Comparison of ENCODE assay signal across 14 cellular contexts in genomic region chr9:35740243-35740642, GRCh38. TPM values are rescaled to one million over a fixed set of nuclear protein-coding genes. Genes with fewer than 3 reads are reported as not detected.
A peak's percentile ranks its signal among the peaks of the same experiment; 100 is the strongest.
DNase-seq lines count a peak whose midpoint lies in the region; ATAC-seq, FAIRE-seq and TF ChIP-seq lines count a peak whose summit lies in the region.
"Had no signal": no experiment of that assay in that cellular context is flagged by ENCODE, and none has a peak within 500 bp of the region (broad histone marks: within the 10 kb centered on the region; RNA-seq: fewer than 3 reads in every experiment).

No MANE protein-coding gene starts in this region.

- ATAC-seq in Right ventricle myocardium superior (ENCODE audit: poor library complexity): no peak
- ATAC-seq: A549, PC-3 had no signal

- no peak for TF ChIP-seq EP300 in H1 (IDR thresholded peaks at IDR 0.05; ENCODE audit: borderline replicate concordance in 1 of 2, low read depth in 2 of 2, low read length in 2 of 2)

- H3K23ac ChIP-seq in H1 (ENCODE audit: insufficient read length): no peak overlapping the region

- peaks cover 5% of the 10 kb centered on the region; the same call in 1 of the 2 replicates for H3K79me1 ChIP-seq in H1 (ENCODE audit: low read depth, low read length)

- no peaks in the 10 kb centered on the region for H3K9me2 ChIP-seq in Karpas-422 (replicated peaks; ENCODE audit: insufficient read depth, low read length)

- H4K20me1 ChIP-seq in H1 (replicated peaks in 1 of 2; ENCODE audit: control insufficient read depth in 1 of 2, insufficient read depth in 2 of 2, low read length in 2 of 2) (peaks cover 7 to 22% of the 10 kb centered on the region in 2 experiments), Karpas-422 (ENCODE audit: insufficient read depth, low read depth, low read length) (no peaks in the 10 kb centered on the region; the same call in 1 of the 2 replicates)

- H3K4me2 ChIP-seq in H1 (ENCODE audit: insufficient read depth in 1 of 2, low read depth in 2 of 2, low read length in 2 of 2) (no peak overlapping the region), Karpas-422 (ENCODE audit: low read depth, low read length, poor library complexity, severe bottlenecking) (no peak overlapping the region)
- H3K4me2 ChIP-seq: A549 had no signal

- TF ChIP-seq CTCF in HEK293 (tag by site-specific recombination; IDR thresholded peaks at IDR 0.05): no peak
- no peak for TF ChIP-seq CTCF in H1 (IDR thresholded peaks at IDR 0.05; ENCODE audit: control extremely low read depth in 1 of 3, insufficient read depth in 1 of 3, low read depth in 1 of 3, low read length in 3 of 3)

- no peak overlapping the region for H3K56ac ChIP-seq in H1 (replicated peaks; ENCODE audit: insufficient read length, low read depth, low read length)

- TF ChIP-seq RAD21 in H1 (IDR thresholded peaks at IDR 0.05 in 1 of 2, conservative IDR thresholded peaks at IDR 0.05 in 1 of 2; ENCODE audit: low read depth in 2 of 2, low read length in 2 of 2): no peak

- intact Hi-C loops in Right ventricle myocardium superior (cut with DNase I): no loop called here

- no peak overlapping the region for H2BK20ac ChIP-seq in H1 (ENCODE audit: low read length)

- H3K79me2 ChIP-seq in H1 (ENCODE audit: control insufficient read depth in 1 of 2, insufficient read depth in 2 of 2, low read length in 2 of 2): peaks cover 0 to 5% of the 10 kb centered on the region in 2 experiments; a peak in 1 of 4 replicates
- peaks cover 26% of the 10 kb centered on the region for H3K79me2 ChIP-seq in Karpas-422 (ENCODE audit: low read length)

- H2AFZ ChIP-seq in H1 (ENCODE audit: low read length) (no peak overlapping the region), Karpas-422 (ENCODE audit: low read length) (no peak overlapping the region)

- TF ChIP-seq POLR2A in H1 (IDR thresholded peaks at IDR 0.05; ENCODE audit: control extremely low read depth in 1 of 2, low read depth in 2 of 2, low read length in 2 of 2): no peak

- POLR2A ChIA-PET in HEK293 (lab: Yijun Ruan, JAX) (interaction anchor here (1.3 to 1.7 kb wide), 2 partner anchors 8 kb away, joined by 4 to 7 read pairs; partner anchors contain the start of genes CREB3, GBA2, RGP1 and TLN1), H1 (lab: Charles Lee; ENCODE audit: partially characterized antibody) (interaction anchor here (0.6 to 4.8 kb wide), 10 partner anchors 8 to 1108 kb away, joined by 3 to 35 read pairs (median 4); partner anchors contain the start of genes CREB3, GBA2, RGP1 and TLN1)

- H3K27ac ChIP-seq in HEK293 (ENCODE audit: extremely low read depth, low read depth, low read length) (no peak overlapping the region), H1 (ENCODE audit: low read depth, low read length) (no peak overlapping the region), Karpas-422 (ENCODE audit: low read length) (no peak overlapping the region)
- H3K27ac ChIP-seq: A549, SJSA1 had no signal

- no peaks in the 10 kb centered on the region for H3K9me3 ChIP-seq in HEK293 (ENCODE audit: control insufficient read depth, insufficient read depth, low read depth, low read length)
- H3K9me3 ChIP-seq in H1 (ENCODE audit: insufficient read depth in 2 of 2, low read depth in 1 of 2, low read length in 1 of 2): no peaks in the 10 kb centered on the region; a peak in 1 of 4 replicates
- no peaks in the 10 kb centered on the region for H3K9me3 ChIP-seq in Karpas-422 (ENCODE audit: low read length)
- H3K9me3 ChIP-seq: A549, SJSA1 had no signal

- H3K27me3 ChIP-seq in H1 (replicated peaks in 1 of 4; ENCODE audit: control insufficient read depth in 3 of 4, extremely low read depth in 1 of 4, insufficient read depth in 3 of 4, low read length in 3 of 4): no peaks in the 10 kb centered on the region
- no peaks in the 10 kb centered on the region for H3K27me3 ChIP-seq in Karpas-422 (ENCODE audit: low read length)
- H3K27me3 ChIP-seq: SJSA1 had no signal

- H3K4ac ChIP-seq in H1 (replicated peaks; ENCODE audit: insufficient read length, low read depth, low read length): no peak overlapping the region

- H3K36me3 ChIP-seq in HEK293 (ENCODE audit: control insufficient read depth in 2 of 2, insufficient read depth in 1 of 2, low read length in 2 of 2) (peaks cover 21 to 96% of the 10 kb centered on the region in 2 experiments; a peak in 2 of 3 replicates), H1 (ENCODE audit: control insufficient read depth in 2 of 4, insufficient read depth in 4 of 4, low read length in 3 of 4) (peaks cover 34 to 79% (median 77%) of the 10 kb centered on the region in 4 experiments), Karpas-422 (ENCODE audit: insufficient read depth, low read length) (peaks cover 37% of the 10 kb centered on the region)

- no peak overlapping the region for H2BK12ac ChIP-seq in H1 (ENCODE audit: low read depth, low read length)

- H3K4me1 ChIP-seq in HEK293 (ENCODE audit: control insufficient read depth, insufficient read depth, low read length) (no peaks in the 10 kb centered on the region), H1 (replicated peaks in 1 of 4; ENCODE audit: control insufficient read depth in 3 of 4, insufficient read depth in 4 of 4, low read length in 3 of 4) (peaks cover 0 to 2% (median under 1%) of the 10 kb centered on the region in 4 experiments; a peak in 2 of 7 replicates), Karpas-422 (ENCODE audit: low read length) (no peaks in the 10 kb centered on the region; the same call in 1 of the 2 replicates)
- H3K4me1 ChIP-seq: SJSA1 had no signal

- no peak for FAIRE-seq in H1 (lab: Jason Lieb, UNC)
- FAIRE-seq: A549, G401.6 had no signal

- no peak overlapping the region for H4K91ac ChIP-seq in H1 (replicated peaks; ENCODE audit: insufficient read length, low read length)

- DNase-seq in H1 (ENCODE audit: low read depth in 1 of 2, low spot score in 2 of 2): no peak
- no peak for DNase-seq in Right ventricle myocardium superior
- DNase-seq in Karpas-422: no peak
- DNase-seq: C1 segment of cervical spinal cord, DND-41, HCEC 1CT, NCI-H1417 treated with DMSO at 0.1 percent for 48 hours, NCI-H1930, NCI-H748 treated with DMSO at 0.1 percent for 48 hours, PC-3 had no signal

- H2BK15ac ChIP-seq in H1 (ENCODE audit: low read length): no peak overlapping the region

- H2AK5ac ChIP-seq in H1 (ENCODE audit: low read depth, low read length): no peak overlapping the region

- H3K4me3 ChIP-seq in HEK293 (ENCODE audit: low read depth, low read length) (no peak overlapping the region), H1 (ENCODE audit: extremely low read depth in 1 of 4, insufficient read depth in 2 of 4, low read depth in 3 of 4, low read length in 4 of 4) (no peak overlapping the region), Karpas-422 (ENCODE audit: low read length) (no peak overlapping the region)
- H3K4me3 ChIP-seq: A549, SJSA1 had no signal

- H4K5ac ChIP-seq in H1 (ENCODE audit: insufficient read length, low read depth, low read length): no peak overlapping the region

- H4K8ac ChIP-seq in H1 (ENCODE audit: extremely low read depth, insufficient read depth, low read length): no peak overlapping the region

- 86% methylated on average over 6 of the region's 6 CpGs; no CpG with 5 or more reads in 1 of the 2 experiments for WGBS in H1 (ENCODE audit: extremely low coverage in 1 of 2, insufficient coverage in 1 of 2, insufficient read length in 1 of 2, insufficient replicate concordance in 2 of 2, low coverage in 1 of 2, low lambda C conversion rate in 2 of 2, missing lambda C conversion rate in 1 of 2), 2 experiments

- H3K9ac ChIP-seq in H1 (replicated peaks in 1 of 4; ENCODE audit: extremely low read depth in 1 of 4, low read depth in 3 of 4, low read length in 3 of 4): no peak overlapping the region; a peak in 1 of 7 replicates
- H3K9ac ChIP-seq in Karpas-422 (ENCODE audit: low read length): no peak overlapping the region

- H3K18ac ChIP-seq in H1 (ENCODE audit: extremely low read depth, low read length): no peak overlapping the region

- no peak overlapping the region for H3K14ac ChIP-seq in H1 (ENCODE audit: insufficient read length)

- CTCF ChIA-PET in HEK293 (lab: Yijun Ruan, JAX): interaction anchor here (0.7 to 2.0 kb wide), 3 partner anchors 8 to 44 kb away, joined by 3 to 11 read pairs (median 7); partner anchors contain the start of genes CREB3 and TLN1
- CTCF ChIA-PET in H1 (lab: Charles Lee; ENCODE audit: partially characterized antibody): interaction anchor here (1.0 to 6.0 kb wide), 3 partner anchors 9 to 79 kb away, joined by 3 to 49 read pairs (median 5); partner anchors contain the start of genes CREB3, GBA2, RGP1 and TLN1

- no peak overlapping the region for H2BK120ac ChIP-seq in H1 (replicated peaks; ENCODE audit: low read depth, low read length)

- no peaks in the 10 kb centered on the region; the same call in 1 of the 2 replicates for H3K23me2 ChIP-seq in H1 (ENCODE audit: low read depth, low read length)

- peak overlapping the region; percentile 35; the same call in 1 of the 2 replicates for H2BK5ac ChIP-seq in H1 (ENCODE audit: low read depth, low read length)

RNA-seq across cellular contexts. Expression of gene CREB3, which starts 7.8 kb away (rescaled TPM):
- 24.4 and 26.5 TPM in 2 replicates for total RNA-seq in H1 (2021; fragmentation: NEBNext Ultra II Directional; extraction: Animal tissue kit (Norgen Biotek cat#: 25700))
- 25.7 and 29.1 TPM in 2 replicates for polyA plus RNA-seq in H1 (2011; rRNA removed)
- polyA plus RNA-seq in H1 (2011; cell fraction: cytosol; rRNA removed): 20.3 TPM
- polyA plus RNA-seq in H1 (2011; cell fraction: nucleus; rRNA removed): 21.4 TPM
- 20.6 to 25.5 TPM (median 24.4 TPM) in 4 replicates for polyA plus RNA-seq in H1 (2012, experiment 1 of 2)
- polyA plus RNA-seq in H1 (2012, experiment 2 of 2): 33.8 TPM
- polyA plus RNA-seq in H1 (2013, experiment 1 of 2): 17.0 TPM
- polyA plus RNA-seq in H1 (2013, experiment 2 of 2): 16.9 TPM
- 11.0 and 12.0 TPM in 2 replicates for polyA minus RNA-seq in H1 (2011; rRNA and poly(A)+ RNA removed)
- polyA minus RNA-seq in H1 (2011; cell fraction: cytosol; rRNA and poly(A)+ RNA removed): 10.3 TPM
- 10.2 TPM for polyA minus RNA-seq in H1 (2011; cell fraction: nucleus; rRNA and poly(A)+ RNA removed)
- total RNA-seq in Right ventricle myocardium superior: 20.3 TPM
- 10.8 and 17.1 TPM in 2 replicates for total RNA-seq in Karpas-422 (2014; rRNA removed; shearing (Covaris generic); ENCODE audit: low replicate concordance)

RNA-seq across cellular contexts. Expression of gene TLN1, which starts 8.2 kb away (rescaled TPM):
- 87.9 and 90.1 TPM in 2 replicates for total RNA-seq in H1 (2021; fragmentation: NEBNext Ultra II Directional; extraction: Animal tissue kit (Norgen Biotek cat#: 25700))
- polyA plus RNA-seq in H1 (2011; rRNA removed): 28.1 and 42.4 TPM in 2 replicates
- polyA plus RNA-seq in H1 (2011; cell fraction: cytosol; rRNA removed): 33.0 TPM
- polyA plus RNA-seq in H1 (2011; cell fraction: nucleus; rRNA removed): 67.3 TPM
- 50.9 to 99.1 TPM (median 96.6 TPM) in 4 replicates for polyA plus RNA-seq in H1 (2012, experiment 1 of 2)
- polyA plus RNA-seq in H1 (2012, experiment 2 of 2): 50.7 TPM
- 22.9 TPM for polyA plus RNA-seq in H1 (2013, experiment 1 of 2)
- 19.0 TPM for polyA plus RNA-seq in H1 (2013, experiment 2 of 2)
- polyA minus RNA-seq in H1 (2011; rRNA and poly(A)+ RNA removed): 155 and 174 TPM in 2 replicates
- polyA minus RNA-seq in H1 (2011; cell fraction: cytosol; rRNA and poly(A)+ RNA removed): 128 TPM
- 53.8 TPM for polyA minus RNA-seq in H1 (2011; cell fraction: nucleus; rRNA and poly(A)+ RNA removed)
- total RNA-seq in Right ventricle myocardium superior: 252 TPM
- total RNA-seq in Karpas-422 (2014; rRNA removed; shearing (Covaris generic); ENCODE audit: low replicate concordance): 54.2 and 94.0 TPM in 2 replicates

RNA-seq across cellular contexts. Expression of gene GBA2, which starts 8.8 kb away (rescaled TPM):
- total RNA-seq in H1 (2021; fragmentation: NEBNext Ultra II Directional; extraction: Animal tissue kit (Norgen Biotek cat#: 25700)): 69.1 and 71.9 TPM in 2 replicates
- 64.2 and 81.4 TPM in 2 replicates for polyA plus RNA-seq in H1 (2011; rRNA removed)
- polyA plus RNA-seq in H1 (2011; cell fraction: cytosol; rRNA removed): 87.4 TPM
- 241 TPM for polyA plus RNA-seq in H1 (2011; cell fraction: nucleus; rRNA removed)
- 67.1 to 85.0 TPM (median 79.7 TPM) in 4 replicates for polyA plus RNA-seq in H1 (2012, experiment 1 of 2)
- 57.6 TPM for polyA plus RNA-seq in H1 (2012, experiment 2 of 2)
- polyA plus RNA-seq in H1 (2013, experiment 1 of 2): 48.6 TPM
- polyA plus RNA-seq in H1 (2013, experiment 2 of 2): 44.0 TPM
- 132 and 143 TPM in 2 replicates for polyA minus RNA-seq in H1 (2011; rRNA and poly(A)+ RNA removed)
- 39.7 TPM for polyA minus RNA-seq in H1 (2011; cell fraction: cytosol; rRNA and poly(A)+ RNA removed)
- polyA minus RNA-seq in H1 (2011; cell fraction: nucleus; rRNA and poly(A)+ RNA removed): 91.8 TPM
- total RNA-seq in Right ventricle myocardium superior: 74.6 TPM
- total RNA-seq in Karpas-422 (2014; rRNA removed; shearing (Covaris generic); ENCODE audit: low replicate concordance): 54.9 and 74.2 TPM in 2 replicates

RNA-seq across cellular contexts. Expression of gene RGP1, which starts 8.8 kb away (rescaled TPM):
- 21.8 and 22.7 TPM in 2 replicates for total RNA-seq in H1 (2021; fragmentation: NEBNext Ultra II Directional; extraction: Animal tissue kit (Norgen Biotek cat#: 25700))
- polyA plus RNA-seq in H1 (2011; rRNA removed): 11.8 and 13.9 TPM in 2 replicates
- polyA plus RNA-seq in H1 (2011; cell fraction: cytosol; rRNA removed): 14.5 TPM
- polyA plus RNA-seq in H1 (2011; cell fraction: nucleus; rRNA removed): 17.8 TPM
- polyA plus RNA-seq in H1 (2012, experiment 1 of 2): 11.9 to 15.9 TPM (median 14.9 TPM) in 4 replicates
- polyA plus RNA-seq in H1 (2012, experiment 2 of 2): 9.5 TPM
- 10.0 TPM for polyA plus RNA-seq in H1 (2013, experiment 1 of 2)
- 9.3 TPM for polyA plus RNA-seq in H1 (2013, experiment 2 of 2)
- 24.8 and 26.1 TPM in 2 replicates for polyA minus RNA-seq in H1 (2011; rRNA and poly(A)+ RNA removed)
- polyA minus RNA-seq in H1 (2011; cell fraction: cytosol; rRNA and poly(A)+ RNA removed): 10.4 TPM
- 16.7 TPM for polyA minus RNA-seq in H1 (2011; cell fraction: nucleus; rRNA and poly(A)+ RNA removed)
- 28.5 TPM for total RNA-seq in Right ventricle myocardium superior
- total RNA-seq in Karpas-422 (2014; rRNA removed; shearing (Covaris generic); ENCODE audit: low replicate concordance): 13.4 and 13.8 TPM in 2 replicates

RNA-seq across cellular contexts. Expression of gene MSMP, which starts 13.8 kb away (rescaled TPM):
- total RNA-seq in H1 (2021; fragmentation: NEBNext Ultra II Directional; extraction: Animal tissue kit (Norgen Biotek cat#: 25700)): not detected in 2 replicates
- 0.53 and 1.3 TPM in 2 replicates for polyA plus RNA-seq in H1 (2011; rRNA removed)
- polyA plus RNA-seq in H1 (2011; cell fraction: cytosol; rRNA removed): 0.72 TPM
- 0.56 TPM for polyA plus RNA-seq in H1 (2011; cell fraction: nucleus; rRNA removed)
- polyA plus RNA-seq in H1 (2012, experiment 1 of 2): 0.46 to 0.97 TPM in 2 of 4 replicates, not detected in the others
- polyA plus RNA-seq in H1 (2012, experiment 2 of 2): 0.96 TPM
- 0.49 TPM for polyA plus RNA-seq in H1 (2013, experiment 1 of 2)
- polyA plus RNA-seq in H1 (2013, experiment 2 of 2): 0.81 TPM
- polyA minus RNA-seq in H1 (2011; rRNA and poly(A)+ RNA removed): 0.49 and 0.79 TPM in 2 replicates
- polyA minus RNA-seq in H1 (2011; cell fraction: cytosol; rRNA and poly(A)+ RNA removed): not detected
- not detected for polyA minus RNA-seq in H1 (2011; cell fraction: nucleus; rRNA and poly(A)+ RNA removed)
- not detected for total RNA-seq in Right ventricle myocardium superior
- total RNA-seq in Karpas-422 (2014; rRNA removed; shearing (Covaris generic); ENCODE audit: low replicate concordance): 1.1 and 4.2 TPM in 2 replicates
- total RNA-seq: SJSA1 had no signal
- polyA plus RNA-seq: A549 had no signal
